Comparison of ENCODE assay signal across 7 cellular contexts in genomic region chr7:127844707-127845331, GRCh38.
DNase-seq lines count a peak whose midpoint lies in the region; ATAC-seq, FAIRE-seq and TF ChIP-seq lines count a peak whose summit lies in the region.

No MANE protein-coding gene starts in this region.

- peaks cover 37% of the 10 kb centered on the region for H3K4me1 ChIP-seq in KMS-11 (ENCODE audit: low read depth, poor library complexity, severe bottlenecking)
- peaks cover 3% of the 10 kb centered on the region in 2 donors for H3K4me1 ChIP-seq in small intestine (ENCODE audit: control insufficient read depth in 2 of 2, insufficient read depth in 1 of 2, low read depth in 1 of 2, low read length in 1 of 2)
- H3K4me1 ChIP-seq in HAP-1: no peaks in the 10 kb centered on the region

- 45 to 48% (median 46%) methylated on average over 2 of the region's 2 CpGs for WGBS in small intestine, 3 donors

- DNase-seq in left cardiac atrium (peak; percentile 49), small intestine (peak; percentile 79), HAP-1 (ENCODE audit: low spot score in 2 of 2) (no peak)
- no peak for DNase-seq in activated naive CD4-positive, alpha-beta T cell (lab: John Stamatoyannopoulos, UW)

- ATAC-seq in left cardiac atrium (peak; percentile 77 to 92), GM19324 (IDR thresholded peaks at IDR 0.05; ENCODE audit: low FRiP score, unreplicated experiment) (no peak)

- H3K9me3 ChIP-seq in small intestine (ENCODE audit: control insufficient read depth, low read depth): no peaks in the 10 kb centered on the region
- H3K9me3 ChIP-seq in HAP-1: no peaks in the 10 kb centered on the region

- no peak for FAIRE-seq in small intestine (lab: Jason Lieb, UNC)

- no peak for TF ChIP-seq CTCF in KMS-11 (conservative IDR thresholded peaks at IDR 0.05; ENCODE audit: low read depth, low read length)
- no peak for TF ChIP-seq CTCF in VCaP (conservative IDR thresholded peaks at IDR 0.05)

- H3K79me2 ChIP-seq in KMS-11 (ENCODE audit: insufficient read depth, low read depth): no peaks in the 10 kb centered on the region

- no peak overlapping the region for H2AFZ ChIP-seq in KMS-11 (ENCODE audit: low read depth)

- in situ Hi-C loops in HAP-1 (cut with MboI; ENCODE audit: low sequenced_read_pairs): no loop called here

- H3K4me3 ChIP-seq in KMS-11 (IDR thresholded peaks at IDR 0.05; ENCODE audit: insufficient read depth, low read depth, low read length) (no peak overlapping the region), small intestine (ENCODE audit: low read depth in 1 of 2, low read length in 2 of 2) (no peak overlapping the region), HAP-1 (no peak overlapping the region)

- H3K27ac ChIP-seq in KMS-11 (peak overlapping the region; percentile 17; the same call in 1 of the 2 replicates), VCaP (peak overlapping the region; percentile 48), small intestine (ENCODE audit: low read depth in 1 of 2, low read length in 1 of 2) (no peak overlapping the region)

- peak overlapping the region; percentile 26 for H3K4me2 ChIP-seq in KMS-11

- H4K20me1 ChIP-seq in KMS-11 (ENCODE audit: insufficient read depth): 0 out of 2 replicates have a peak, but pooled peaks cover 8% of the 10 kb centered on the region

- H3K36me3 ChIP-seq in KMS-11 (ENCODE audit: insufficient read depth) (peaks cover 9% of the 10 kb centered on the region; the same call in 1 of the 2 replicates), small intestine (ENCODE audit: control insufficient read depth in 2 of 2, insufficient read depth in 2 of 2, low read length in 2 of 2) (peaks cover 2 to 3% of the 10 kb centered on the region in 2 donors), HAP-1 (replicated peaks) (peaks cover 19% of the 10 kb centered on the region)

- intact Hi-C loops in left cardiac atrium (cut with DNase I): no loop called here

- no peak overlapping the region for H3K9ac ChIP-seq in KMS-11

- H3K27me3 ChIP-seq in KMS-11 (ENCODE audit: insufficient read depth, low read depth): no peaks in the 10 kb centered on the region
- H3K27me3 ChIP-seq in small intestine (ENCODE audit: control insufficient read depth in 2 of 2, insufficient read depth in 2 of 2, low read length in 2 of 2): no peaks in the 10 kb centered on the region
- no peaks in the 10 kb centered on the region for H3K27me3 ChIP-seq in HAP-1 (ENCODE audit: low read depth)

Comparison
In these comparisons a context has a peak if more than half of its experiments do, and no peak if none do; other contexts are left out.
1. H3K27ac ChIP-seq: peak in KMS-11 (single experiment) and VCaP (single experiment); none in small intestine (0 of 2).
2. DNase-seq: peak in left cardiac atrium (single experiment) and small intestine (single experiment); none in HAP-1 (0 of 2) and activated naive CD4-positive, alpha-beta T cell (0 of 4).